Comparison of ENCODE assay signal across 28 cellular contexts in the genomic region with DNA sequence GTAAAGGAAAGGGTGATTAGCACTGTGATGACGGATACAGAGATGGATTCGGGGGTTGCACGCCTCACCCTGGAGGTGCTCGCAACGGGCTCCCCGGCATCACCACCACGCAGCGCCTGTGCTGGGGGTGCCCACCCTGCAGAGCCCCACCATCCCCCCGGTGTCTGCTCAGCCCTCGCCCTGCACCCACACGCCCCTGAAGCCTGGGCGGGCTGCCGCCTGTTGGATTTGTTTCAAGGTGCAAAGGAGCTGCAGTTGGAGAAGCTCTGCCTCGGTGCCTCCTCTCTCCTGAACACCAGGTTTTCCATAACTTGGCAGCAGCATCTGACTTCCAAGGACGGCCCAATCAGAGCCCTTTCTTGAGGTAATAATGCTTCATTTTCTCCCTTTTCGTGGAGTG.
"Had no signal": no experiment of that assay in that cellular context is flagged by ENCODE, and none has a peak within 500 bp of the region (broad histone marks: within the 10 kb centered on the region; RNA-seq: fewer than 3 reads in every experiment).

No MANE protein-coding gene starts in this region.

- H3K27me3 ChIP-seq: body of pancreas, colonic mucosa, foreskin keratinocyte had no signal

- H3K36me3 ChIP-seq: colonic mucosa, gastrocnemius medialis, WERI-Rb-1 had no signal

- H3K4me3 ChIP-seq: body of pancreas, colonic mucosa, gastrocnemius medialis had no signal

- DNase-seq: activated B cell treated with CpG ODN at 0.5 μM for 24 hours; activated CD4-positive, alpha-beta T cell treated with anti-CD3 and anti-CD28 coated beads for 48 hours; activated CD4-positive, alpha-beta T cell treated with anti-CD3 and anti-CD28 coated beads, Interleukin-2, amount 50 U/mL, for 1 hour; activated CD4-positive, alpha-beta T cell treated with anti-CD3 and anti-CD28 coated beads, Interleukin-2, amount 50 U/mL, for 48 hours; activated CD8-positive, alpha-beta memory T cell treated with anti-CD3 and anti-CD28 coated beads for 24 hours; activated CD8-positive, alpha-beta T cell treated with anti-CD3 and anti-CD28 coated beads for 36 hours; activated effector memory CD4-positive, alpha-beta T cell treated with Interleukin-2 at 50 U/mL for 16 hours; activated gamma-delta T cell treated with Interleukin-2 at 50 U/mL for 16 hours; activated naive CD4-positive, alpha-beta T cell treated with anti-CD3 and anti-CD28 coated beads, Interleukin-2, amount 50 U/mL, for 16 hours; activated naive CD4-positive, alpha-beta T cell treated with Interleukin-2 at 50 U/mL for 16 hours; activated T-cell treated with anti-CD3 and anti-CD28 coated beads, Interleukin-2, amount 50 U/mL, for 4 hours; amniotic stem cell; aorta; body of pancreas; central memory CD4-positive, alpha-beta T cell; cerebellar nuclear complex; colonic mucosa; effector memory CD4-positive, alpha-beta T cell; endodermal cell; foreskin keratinocyte; gastrocnemius medialis; SW 1271; T-cell; T-helper 9 cell; WERI-Rb-1 had no signal

- H3K9me3 ChIP-seq: body of pancreas, colonic mucosa, gastrocnemius medialis had no signal

- H3K27ac ChIP-seq: body of pancreas, colonic mucosa, foreskin keratinocyte, gastrocnemius medialis, WERI-Rb-1 had no signal

- ATAC-seq: activated CD4-positive, CD25-positive, alpha-beta regulatory T cell treated with anti-CD3 and anti-CD28 coated beads, Interleukin-2, amount 50 U/mL, for 24 hours; activated CD8-positive, alpha-beta T cell treated with anti-CD3 and anti-CD28 coated beads for 36 hours; activated T-cell treated with anti-CD3 and anti-CD28 coated beads, Interleukin-2, amount 50 U/mL, for 4 hours; activated T-helper 17 cell treated with anti-CD3 and anti-CD28 coated beads, Interleukin-2, amount 50 U/mL, for 72 hours; body of pancreas; esophagus mucosa; foreskin keratinocyte; gastrocnemius medialis; T-cell had no signal

- H3K4me1 ChIP-seq: colonic mucosa, foreskin keratinocyte, gastrocnemius medialis had no signal
